In genomic region chr2:50118951-50119702, GRCh38 we compare ENCODE assay signal across 20 cellular contexts.
DNase-seq lines count a peak whose midpoint lies in the region; ATAC-seq and TF ChIP-seq lines count a peak whose summit lies in the region.
"Had no signal": no experiment of that assay in that cellular context is flagged by ENCODE, and none has a peak within 500 bp of the region (broad histone marks: within the 10 kb centered on the region; RNA-seq: fewer than 3 reads in every experiment).

No MANE protein-coding gene starts in this region.

- H3K27me3 ChIP-seq in GM23338 (ENCODE audit: insufficient read depth) (no peaks in the 10 kb centered on the region), neural progenitor cell (no peaks in the 10 kb centered on the region), uterus (no peaks in the 10 kb centered on the region)
- H3K27me3 ChIP-seq: BLaER1 had no signal

- H3K4me1 Mint-ChIP-seq in GM23338 (peaks cover 46% of the 10 kb centered on the region), glutamatergic neuron (ENCODE audit: low read depth, unreplicated experiment) (peaks cover 45% of the 10 kb centered on the region), neural progenitor cell (peaks cover 16% of the 10 kb centered on the region)
- H3K4me1 Mint-ChIP-seq in activated T-cell treated with anti-CD3 and anti-CD28 coated beads, Interleukin-2, amount 50 U/mL, for 4 hours (ENCODE audit: low read depth) = no peaks in the 10 kb centered on the region
- H3K4me1 Mint-ChIP-seq: CD4-positive, alpha-beta memory T cell; IgD-negative memory B cell had no signal

- peak overlapping the region; percentile 38; the same call in 1 of the 3 replicates for H3K4me3 Mint-ChIP-seq in GM23338
- peak overlapping the region; percentile 9 for H3K4me3 Mint-ChIP-seq in glutamatergic neuron (ENCODE audit: unreplicated experiment)
- H3K4me3 Mint-ChIP-seq in neural progenitor cell = no peak overlapping the region
- no peak overlapping the region for H3K4me3 Mint-ChIP-seq in activated T-cell treated with anti-CD3 and anti-CD28 coated beads, Interleukin-2, amount 50 U/mL, for 4 hours
- H3K4me3 Mint-ChIP-seq: CD4-positive, alpha-beta memory T cell; IgD-negative memory B cell had no signal

- 71 to 73% methylated on average over 7 of the region's 7 CpGs for WGBS in lower leg skin, 2 donors

- no peaks in the 10 kb centered on the region for H3K9me2 ChIP-seq in GM23338 (ENCODE audit: insufficient read depth)

- no peaks in the 10 kb centered on the region for H3K9me3 Mint-ChIP-seq in GM23338
- H3K9me3 Mint-ChIP-seq in glutamatergic neuron (ENCODE audit: unreplicated experiment) = no peaks in the 10 kb centered on the region
- H3K9me3 Mint-ChIP-seq in neural progenitor cell = no peaks in the 10 kb centered on the region
- H3K9me3 Mint-ChIP-seq in activated T-cell treated with anti-CD3 and anti-CD28 coated beads, Interleukin-2, amount 50 U/mL, for 4 hours = no peaks in the 10 kb centered on the region

- H3K9me3 ChIP-seq in neural progenitor cell (ENCODE audit: low read depth) = no peaks in the 10 kb centered on the region
- no peaks in the 10 kb centered on the region for H3K9me3 ChIP-seq in uterus
- H3K9me3 ChIP-seq: BLaER1 had no signal

- H2AFZ ChIP-seq in GM23338 = no peak overlapping the region
- H2AFZ ChIP-seq in neural progenitor cell (replicated peaks) = no peak overlapping the region
- H2AFZ ChIP-seq: PC-9 had no signal

- H3K79me2 ChIP-seq in GM23338 (replicated peaks; ENCODE audit: insufficient read depth) (no peaks in the 10 kb centered on the region), neural progenitor cell (ENCODE audit: low read depth) (no peaks in the 10 kb centered on the region)

- H4K20me1 ChIP-seq in GM23338 (replicated peaks; ENCODE audit: insufficient read depth) (no peaks in the 10 kb centered on the region), neural progenitor cell (ENCODE audit: low read depth) (no peaks in the 10 kb centered on the region)
- H4K20me1 ChIP-seq: BLaER1 had no signal

- H3K27ac ChIP-seq in GM23338 (ENCODE audit: low read depth) (no peak overlapping the region), neural progenitor cell (no peak overlapping the region), uterus (no peak overlapping the region)
- H3K27ac ChIP-seq: BLaER1, HL-60, PC-9 had no signal

- H3K4me3 ChIP-seq in GM23338 (0 out of 2 replicates have a peak overlapping the region, but pooled peaks have one; percentile 1), neural progenitor cell (peak overlapping the region; percentile 17), lower leg skin (ENCODE audit: low read depth, poor library complexity, severe bottlenecking) (no peak overlapping the region), uterus (no peak overlapping the region)
- H3K4me3 ChIP-seq: BLaER1, PC-9 had no signal

- H3F3A ChIP-seq in GM23338 (replicated peaks; ENCODE audit: low read depth) = no peaks in the 10 kb centered on the region
- H3F3A ChIP-seq in neural progenitor cell (ENCODE audit: low read depth) = peaks cover 14% of the 10 kb centered on the region

- intact Hi-C loops in lower leg skin (cut with DNase I; ENCODE audit: low total_unique reads) = no loop called here
- intact Hi-C loops in uterus (cut with DNase I; ENCODE audit: low total_unique reads) = no loop called here

- H3K9ac ChIP-seq in neural progenitor cell = no peak overlapping the region
- H3K9ac ChIP-seq: BLaER1 had no signal

- no peaks in the 10 kb centered on the region for H3K36me3 ChIP-seq in GM23338 (ENCODE audit: insufficient read depth)
- no peaks in the 10 kb centered on the region for H3K36me3 ChIP-seq in neural progenitor cell
- H3K36me3 ChIP-seq in uterus = no peaks in the 10 kb centered on the region
- H3K36me3 ChIP-seq: BLaER1 had no signal

- peak overlapping the region; percentile 15 for H3K4me2 ChIP-seq in GM23338
- peak overlapping the region; percentile 51 for H3K4me2 ChIP-seq in neural progenitor cell
- H3K4me2 ChIP-seq: BLaER1, PC-9 had no signal

- H3K27ac Mint-ChIP-seq in GM23338 (no peak overlapping the region), glutamatergic neuron (ENCODE audit: unreplicated experiment) (peak overlapping the region; percentile 60), neural progenitor cell (no peak overlapping the region)
- H3K27ac Mint-ChIP-seq: CD4-positive, alpha-beta memory T cell; IgD-negative memory B cell had no signal

- ATAC-seq in GM23338 (peak; percentile 82), HG03039 (IDR thresholded peaks at IDR 0.05; ENCODE audit: unreplicated experiment) (no peak)
- no peak for ATAC-seq in activated T-cell treated with anti-CD3 and anti-CD28 coated beads, Interleukin-2, amount 50 U/mL, for 4 hours

- H3K27me3 Mint-ChIP-seq in GM23338 (ENCODE audit: insufficient read depth, low read depth, poor library complexity) (no peaks in the 10 kb centered on the region), glutamatergic neuron (ENCODE audit: unreplicated experiment) (no peaks in the 10 kb centered on the region), neural progenitor cell (ENCODE audit: insufficient read depth, low read depth) (no peaks in the 10 kb centered on the region)
- H3K27me3 Mint-ChIP-seq in activated T-cell treated with anti-CD3 and anti-CD28 coated beads, Interleukin-2, amount 50 U/mL, for 4 hours (ENCODE audit: low read depth) = no peaks in the 10 kb centered on the region
- H3K27me3 Mint-ChIP-seq: CD4-positive, alpha-beta memory T cell; IgD-negative memory B cell had no signal

- DNase-seq in GM23338 (ENCODE audit: low spot score) = peak; percentile 77
- DNase-seq in NCI-H82 (lab: John Stamatoyannopoulos, UW) = peak; percentile 78
- no peak for DNase-seq in glutamatergic neuron
- DNase-seq in neural progenitor cell (ENCODE audit: low spot score) = peak; percentile 37
- no peak for DNase-seq in lower leg skin (ENCODE audit: low spot score in 2 of 2)
- no peak for DNase-seq in activated T-cell treated with anti-CD3 and anti-CD28 coated beads, Interleukin-2, amount 50 U/mL, for 4 hours
- DNase-seq in uterus = no peak
- DNase-seq: CD4-positive, alpha-beta memory T cell; DMS153; EL; Karpas-422; NCI-H146; NCI-H2081; NCI-H2171 treated with DMSO at 0.1 percent for 48 hours; NCI-H446 treated with DMSO at 0.1 percent for 48 hours; PC-9 had no signal

- H3K4me1 ChIP-seq in GM23338 (ENCODE audit: insufficient read depth) (peaks cover 47% of the 10 kb centered on the region), neural progenitor cell (peaks cover 54% of the 10 kb centered on the region), uterus (no peaks in the 10 kb centered on the region)
- H3K4me1 ChIP-seq: BLaER1 had no signal

- no peak for TF ChIP-seq CTCF in GM23338 (conservative IDR thresholded peaks at IDR 0.05; ENCODE audit: low read depth in 2 of 2)
- TF ChIP-seq CTCF in glutamatergic neuron (IDR thresholded peaks at IDR 0.05; ENCODE audit: partially characterized antibody, unreplicated experiment) = no peak
- TF ChIP-seq CTCF in neural progenitor cell (IDR thresholded peaks at IDR 0.05) = no peak
- TF ChIP-seq CTCF in lower leg skin (IDR thresholded peaks at IDR 0.05) = no peak
- no peak for TF ChIP-seq CTCF in uterus (IDR thresholded peaks at IDR 0.05)

- H3K36me3 Mint-ChIP-seq in GM23338 (ENCODE audit: low read depth) (no peaks in the 10 kb centered on the region), glutamatergic neuron (ENCODE audit: unreplicated experiment) (no peaks in the 10 kb centered on the region), neural progenitor cell (no peaks in the 10 kb centered on the region)
- H3K36me3 Mint-ChIP-seq in activated T-cell treated with anti-CD3 and anti-CD28 coated beads, Interleukin-2, amount 50 U/mL, for 4 hours (ENCODE audit: insufficient read depth) = no peaks in the 10 kb centered on the region
- H3K36me3 Mint-ChIP-seq: CD4-positive, alpha-beta memory T cell; IgD-negative memory B cell had no signal

- no peak for TF ChIP-seq POLR2A in lower leg skin (IDR thresholded peaks at IDR 0.05)
- no peak for TF ChIP-seq POLR2A in uterus (IDR thresholded peaks at IDR 0.05)

TF ChIP-seq in GM23338, 12 proteins besides CTCF, POLR2A, EP300 and RAD21 (continues in another document):
- TF ChIP-seq REST (IDR thresholded peaks at IDR 0.05; ENCODE audit: unreplicated experiment) = no peak
- TF ChIP-seq JUNB (IDR thresholded peaks at IDR 0.05; ENCODE audit: unreplicated experiment) = no peak
- TF ChIP-seq EZH2phosphoT487 (IDR thresholded peaks at IDR 0.05; ENCODE audit: unreplicated experiment) = no peak
- TF ChIP-seq, protein P1, sequence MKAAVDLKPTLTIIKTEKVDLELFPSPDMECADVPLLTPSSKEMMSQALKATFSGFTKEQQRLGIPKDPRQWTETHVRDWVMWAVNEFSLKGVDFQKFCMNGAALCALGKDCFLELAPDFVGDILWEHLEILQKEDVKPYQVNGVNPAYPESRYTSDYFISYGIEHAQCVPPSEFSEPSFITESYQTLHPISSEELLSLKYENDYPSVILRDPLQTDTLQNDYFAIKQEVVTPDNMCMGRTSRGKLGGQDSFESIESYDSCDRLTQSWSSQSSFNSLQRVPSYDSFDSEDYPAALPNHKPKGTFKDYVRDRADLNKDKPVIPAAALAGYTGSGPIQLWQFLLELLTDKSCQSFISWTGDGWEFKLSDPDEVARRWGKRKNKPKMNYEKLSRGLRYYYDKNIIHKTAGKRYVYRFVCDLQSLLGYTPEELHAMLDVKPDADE (IDR thresholded peaks at IDR 0.05) = no peak
- TF ChIP-seq CREB1 (CRISPR knock-in tag; IDR thresholded peaks at IDR 0.05; ENCODE audit: low read depth) = no peak
- no peak for TF ChIP-seq POLR2AphosphoS5 (IDR thresholded peaks at IDR 0.05; ENCODE audit: low read depth)

Comparison
In these comparisons a context has a peak if more than half of its experiments do, and no peak if none do; other contexts are left out.
1. DNase-seq: peak in GM23338 (single experiment), NCI-H82 (single experiment) and neural progenitor cell (single experiment); none in glutamatergic neuron (single experiment), lower leg skin (0 of 2), activated T-cell treated with anti-CD3 and anti-CD28 coated beads, Interleukin-2, amount 50 U/mL, for 4 hours (single experiment) and uterus (0 of 2).
2. H3K4me3 ChIP-seq: peak in GM23338 (single experiment) and neural progenitor cell (single experiment); none in lower leg skin (single experiment) and uterus (0 of 2).
3. H3K4me3 Mint-ChIP-seq: peak in GM23338 (single experiment) and glutamatergic neuron (single experiment); none in neural progenitor cell (single experiment) and activated T-cell treated with anti-CD3 and anti-CD28 coated beads, Interleukin-2, amount 50 U/mL, for 4 hours (single experiment).